In genomic region chr1:201597551-201598230, GRCh38 we compare ENCODE assay signal across 12 cellular contexts. TPM values are rescaled to one million over a fixed set of nuclear protein-coding genes. Genes with fewer than 3 reads are reported as not detected.
DNase-seq lines count a peak whose midpoint lies in the region; ATAC-seq and TF ChIP-seq lines count a peak whose summit lies in the region.
"Had no signal": no experiment of that assay in that cellular context is flagged by ENCODE, and none has a peak within 500 bp of the region (broad histone marks: within the 10 kb centered on the region; RNA-seq: fewer than 3 reads in every experiment).

No MANE protein-coding gene starts in this region.

- ATAC-seq in lung (ENCODE audit: insufficient read depth, low FRiP score) = peak; percentile 86
- no peak for ATAC-seq in GM19467 (IDR thresholded peaks at IDR 0.05; ENCODE audit: unreplicated experiment)
- no peak for ATAC-seq in HG03342 (IDR thresholded peaks at IDR 0.05; ENCODE audit: unreplicated experiment)
- ATAC-seq: CD8-positive, alpha-beta T cell had no signal

- peak; percentile 85 for DNase-seq in Calu3
- peak; percentile 89 for DNase-seq in NCI-H1436 treated with DMSO at 0.1 percent for 48 hours (lab: John Stamatoyannopoulos, UW)
- DNase-seq in WERI-Rb-1 = peak; percentile 58
- peak; percentile 94 for DNase-seq in lung (ENCODE audit: low spot score)
- no peak for DNase-seq in GM03348 (ENCODE audit: low spot score)
- DNase-seq in foreskin fibroblast = no peak
- DNase-seq: CD8-positive, alpha-beta T cell had no signal

- H3K27ac ChIP-seq in WERI-Rb-1 = peak overlapping the region; percentile 31
- peak overlapping the region; percentile 14 to 77 for H3K27ac ChIP-seq in lung (ENCODE audit: low read depth in 1 of 2, low read length in 1 of 2)
- H3K27ac ChIP-seq: cardiac muscle cell, hepatocyte had no signal

- CTCF ChIA-PET in Calu3 (lab: Charles Lee) = interaction anchor here (0.5 to 2.0 kb wide), 8 partner anchors 15 to 112 kb away, joined by 4 to 11 read pairs (median 6); no protein-coding TSS in a partner anchor

- H3K4me3 Mint-ChIP-seq in Calu3 (ENCODE audit: low read depth, unreplicated experiment) = no peak overlapping the region
- H3K4me3 Mint-ChIP-seq: CD8-positive, alpha-beta T cell had no signal

- TF ChIP-seq CTCF in Calu3 (IDR thresholded peaks at IDR 0.05; ENCODE audit: unreplicated experiment) = no peak
- TF ChIP-seq CTCF in WERI-Rb-1 (IDR thresholded peaks at IDR 0.05; ENCODE audit: low read depth, low read length) = no peak
- TF ChIP-seq CTCF in lung (IDR thresholded peaks at IDR 0.05; ENCODE audit: control extremely low read depth, extremely low read depth) = no peak
- no peak for TF ChIP-seq CTCF in foreskin fibroblast (IDR thresholded peaks at IDR 0.05; ENCODE audit: low read depth, low read length)

- peaks cover 36% of the 10 kb centered on the region for H3K27me3 Mint-ChIP-seq in Calu3 (ENCODE audit: unreplicated experiment)

- BruUV-seq in Calu3 (replicated peaks; lab: Mats Ljungman, UMichigan) = no TSS peak

- intact Hi-C loops in Calu3 (cut with micrococcal nuclease; ENCODE audit: unreplicated experiment) = no loop called here

- H3K4me1 ChIP-seq in lung (ENCODE audit: control insufficient read depth in 2 of 2, insufficient read depth in 2 of 2, low read length in 2 of 2) = peaks cover 0 to 42% of the 10 kb centered on the region in 2 donors
- H3K4me1 ChIP-seq: HAP-1 had no signal

- no peaks in the 10 kb centered on the region for H3K9me3 Mint-ChIP-seq in Calu3 (ENCODE audit: low read depth, unreplicated experiment)
- H3K9me3 Mint-ChIP-seq: CD8-positive, alpha-beta T cell had no signal

- peaks cover 5% of the 10 kb centered on the region for H3K36me3 Mint-ChIP-seq in Calu3 (ENCODE audit: insufficient read depth, unreplicated experiment)
- H3K36me3 Mint-ChIP-seq: CD8-positive, alpha-beta T cell had no signal

- peaks cover 29% of the 10 kb centered on the region for H3K4me1 Mint-ChIP-seq in Calu3 (ENCODE audit: low read depth, unreplicated experiment)

- H3K4me3 ChIP-seq in WERI-Rb-1 (ENCODE audit: low read depth, low read length) (no peak overlapping the region), lung (no peak overlapping the region), foreskin fibroblast (ENCODE audit: low read depth in 1 of 2, low read length in 2 of 2) (no peak overlapping the region)
- H3K4me3 ChIP-seq: cardiac muscle cell, HAP-1, hepatocyte had no signal

- H3K9me3 ChIP-seq in WERI-Rb-1 (ENCODE audit: severe bottlenecking) (no peaks in the 10 kb centered on the region), lung (ENCODE audit: control insufficient read depth in 2 of 2, insufficient read depth in 1 of 2, low read length in 1 of 2) (no peaks in the 10 kb centered on the region)
- H3K9me3 ChIP-seq: HAP-1 had no signal

- H3K27me3 ChIP-seq in WERI-Rb-1 (ENCODE audit: insufficient read depth, low read depth, severe bottlenecking) (no peaks in the 10 kb centered on the region), lung (ENCODE audit: control insufficient read depth, insufficient read depth) (no peaks in the 10 kb centered on the region)
- H3K27me3 ChIP-seq: cardiac muscle cell, hepatocyte had no signal

- WGBS in lung, 2 donors = 31 to 43% methylated on average over 15 of the region's 15 CpGs

- peak overlapping the region; percentile 22 for H3K27ac Mint-ChIP-seq in Calu3 (ENCODE audit: unreplicated experiment)
- H3K27ac Mint-ChIP-seq: CD8-positive, alpha-beta T cell had no signal

- H3K36me3 ChIP-seq in WERI-Rb-1 (no peaks in the 10 kb centered on the region), lung (ENCODE audit: control insufficient read depth in 2 of 2, insufficient read depth in 2 of 2, low read length in 2 of 2) (no peaks in the 10 kb centered on the region)
- H3K36me3 ChIP-seq: cardiac muscle cell, HAP-1 had no signal

RNA-seq across cellular contexts. Expression of gene NAV1, which starts 58.8 kb away (rescaled TPM):
- 13.1 and 24.8 TPM in 2 replicates for total RNA-seq in Calu3 (2022)
- total RNA-seq in lung = 10 to 100 TPM; 28.8 to 38.6 TPM
- 1 to 10 TPM; 6.5 to 7.1 TPM for polyA plus RNA-seq in lung

Comparison
In these comparisons a context has a peak if more than half of its experiments do, and no peak if none do; other contexts are left out.
1. DNase-seq: peak in Calu3 (single experiment), NCI-H1436 treated with DMSO at 0.1 percent for 48 hours (single experiment), WERI-Rb-1 (single experiment) and lung (single experiment); none in GM03348 (single experiment) and foreskin fibroblast (0 of 2).